In genomic region chr2:19785432-19785831, GRCh38 we compare ENCODE assay signal across 15 cellular contexts.
A peak's percentile ranks its signal among the peaks of the same experiment; 100 is the strongest.
DNase-seq lines count a peak whose midpoint lies in the region; ATAC-seq and TF ChIP-seq lines count a peak whose summit lies in the region.
"Had no signal": no experiment of that assay in that cellular context is flagged by ENCODE, and none has a peak within 500 bp of the region (broad histone marks: within the 10 kb centered on the region; RNA-seq: fewer than 3 reads in every experiment).

No MANE protein-coding gene starts in this region.

- no peak overlapping the region for H3K9ac ChIP-seq in fibroblast of lung (ENCODE audit: insufficient read depth, low read length)

- H3K9me3 ChIP-seq in fibroblast of lung (ENCODE audit: control insufficient read depth, insufficient read depth, low read depth, low read length) = no peaks in the 10 kb centered on the region
- H3K9me3 ChIP-seq in upper lobe of left lung = no peaks in the 10 kb centered on the region

- no peaks in the 10 kb centered on the region for H3K79me2 ChIP-seq in fibroblast of lung (ENCODE audit: control insufficient read depth, insufficient read depth, low read length)

- 86 to 88% methylated on average over 7 of the region's 7 CpGs for WGBS in upper lobe of left lung, 2 donors

- H3K4me1 Mint-ChIP-seq in osteocyte (ENCODE audit: unreplicated experiment) = peaks cover 29% of the 10 kb centered on the region
- H3K4me1 Mint-ChIP-seq in activated CD4-positive, alpha-beta memory T cell treated with anti-CD3 and anti-CD28 coated beads, Interleukin-2, amount 10 ng/mL, durations not matched to agents 7 days and 5 days = no peaks in the 10 kb centered on the region
- H3K4me1 Mint-ChIP-seq: activated naive CD8-positive, alpha-beta T cell treated with anti-CD3 and anti-CD28 coated beads, Interleukin-2, amount 10 ng/mL, durations not matched to agents 7 days and 5 days; central memory CD8-positive, alpha-beta T cell; stimulated activated naive CD8-positive, alpha-beta T cell treated with anti-CD3 and anti-CD28 coated beads, Interleukin-15, amount 100 ng/mL, for 72 hours had no signal

- no peak overlapping the region for H3K4me2 ChIP-seq in fibroblast of lung (ENCODE audit: extremely low read depth, insufficient read depth, low read length)

- TF ChIP-seq EP300 in upper lobe of left lung (IDR thresholded peaks at IDR 0.05) = no peak

- TF ChIP-seq POLR2A in upper lobe of left lung (IDR thresholded peaks at IDR 0.05) = no peak

- H3K9me3 Mint-ChIP-seq in osteocyte (ENCODE audit: unreplicated experiment) = no peaks in the 10 kb centered on the region
- H3K9me3 Mint-ChIP-seq in activated CD4-positive, alpha-beta memory T cell treated with anti-CD3 and anti-CD28 coated beads, Interleukin-2, amount 10 ng/mL, durations not matched to agents 7 days and 5 days = no peaks in the 10 kb centered on the region
- H3K9me3 Mint-ChIP-seq: activated naive CD8-positive, alpha-beta T cell treated with anti-CD3 and anti-CD28 coated beads, Interleukin-2, amount 10 ng/mL, durations not matched to agents 7 days and 5 days; central memory CD8-positive, alpha-beta T cell had no signal

- H3K36me3 ChIP-seq in fibroblast of lung (ENCODE audit: control insufficient read depth, insufficient read depth, low read length) (no peaks in the 10 kb centered on the region), upper lobe of left lung (no peaks in the 10 kb centered on the region)

- no peak overlapping the region for H3K4me3 ChIP-seq in fibroblast of lung (replicated peaks in 1 of 4; ENCODE audit: control extremely low read depth in 1 of 4, insufficient read depth in 1 of 4, low read depth in 3 of 4, low read length in 4 of 4)
- no peak overlapping the region for H3K4me3 ChIP-seq in upper lobe of left lung

- H2AFZ ChIP-seq in fibroblast of lung (ENCODE audit: low read length) = no peak overlapping the region

- H3K4me3 Mint-ChIP-seq in osteocyte (ENCODE audit: unreplicated experiment) = no peak overlapping the region
- no peak overlapping the region for H3K4me3 Mint-ChIP-seq in activated CD4-positive, alpha-beta memory T cell treated with anti-CD3 and anti-CD28 coated beads, Interleukin-2, amount 10 ng/mL, durations not matched to agents 7 days and 5 days
- H3K4me3 Mint-ChIP-seq: activated naive CD8-positive, alpha-beta T cell treated with anti-CD3 and anti-CD28 coated beads, Interleukin-2, amount 10 ng/mL, durations not matched to agents 7 days and 5 days; central memory CD8-positive, alpha-beta T cell; stimulated activated naive CD8-positive, alpha-beta T cell treated with anti-CD3 and anti-CD28 coated beads, Interleukin-15, amount 100 ng/mL, for 72 hours had no signal

- no peak overlapping the region for H3K27ac ChIP-seq in fibroblast of lung (ENCODE audit: insufficient read depth, low read length)
- H3K27ac ChIP-seq in upper lobe of left lung = no peak overlapping the region

- peak; percentile 60 for DNase-seq in EH (ENCODE audit: low read depth)
- DNase-seq in RPMI7951 (ENCODE audit: low read depth) = peak; percentile 46
- DNase-seq in fibroblast of lung (ENCODE audit: low read depth in 2 of 2) = peak; percentile 55 to 88
- DNase-seq in osteocyte (ENCODE audit: extremely low spot score, unreplicated experiment) = no peak
- DNase-seq in upper lobe of left lung = no peak
- no peak for DNase-seq in activated CD4-positive, alpha-beta T cell treated with anti-CD3 and anti-CD28 coated beads, Interleukin-2, amount 50 U/mL, for 48 hours
- no peak for DNase-seq in activated CD4-positive, alpha-beta memory T cell treated with anti-CD3 and anti-CD28 coated beads, Interleukin-2, amount 10 ng/mL, durations not matched to agents 7 days and 5 days
- DNase-seq: activated CD4-positive, alpha-beta T cell treated with anti-CD3 and anti-CD28 coated beads for 1 hour; activated naive CD8-positive, alpha-beta T cell treated with anti-CD3 and anti-CD28 coated beads, Interleukin-2, amount 10 ng/mL, durations not matched to agents 7 days and 5 days; kidney glomerular epithelial cell; SHP77; stimulated activated naive CD8-positive, alpha-beta T cell treated with anti-CD3 and anti-CD28 coated beads, Interleukin-15, amount 100 ng/mL, for 72 hours; T-helper 9 cell had no signal

- CTCF ChIA-PET in activated CD4-positive, alpha-beta memory T cell treated with anti-CD3 and anti-CD28 coated beads, Interleukin-2, amount 10 ng/mL, durations not matched to agents 7 days and 5 days (lab: Charles Lee) = no interaction called here

- TF ChIP-seq CTCF in fibroblast of lung (conservative IDR thresholded peaks at IDR 0.05 in 1 of 2, IDR thresholded peaks at IDR 0.05 in 1 of 2; ENCODE audit: low read depth in 1 of 2, low read length in 2 of 2) = no peak
- TF ChIP-seq CTCF in osteocyte (IDR thresholded peaks at IDR 0.05) = no peak
- no peak for TF ChIP-seq CTCF in upper lobe of left lung (IDR thresholded peaks at IDR 0.05)

- H3K4me1 ChIP-seq in fibroblast of lung (ENCODE audit: control insufficient read depth, extremely low read depth, insufficient read depth, low read length) (peaks cover 7% of the 10 kb centered on the region), upper lobe of left lung (no peaks in the 10 kb centered on the region)

- H4K20me1 ChIP-seq in fibroblast of lung (ENCODE audit: control insufficient read depth, extremely low read depth, insufficient read depth, low read length) = no peaks in the 10 kb centered on the region

- H3K27me3 ChIP-seq in fibroblast of lung (ENCODE audit: control insufficient read depth, insufficient read depth, low read length) (no peaks in the 10 kb centered on the region), upper lobe of left lung (no peaks in the 10 kb centered on the region)

- H3K27me3 Mint-ChIP-seq in osteocyte (ENCODE audit: unreplicated experiment) = no peaks in the 10 kb centered on the region
- H3K27me3 Mint-ChIP-seq in activated CD4-positive, alpha-beta memory T cell treated with anti-CD3 and anti-CD28 coated beads, Interleukin-2, amount 10 ng/mL, durations not matched to agents 7 days and 5 days = no peaks in the 10 kb centered on the region

- peak overlapping the region; percentile 71 for H3K27ac Mint-ChIP-seq in osteocyte (ENCODE audit: unreplicated experiment)
- H3K27ac Mint-ChIP-seq in activated CD4-positive, alpha-beta memory T cell treated with anti-CD3 and anti-CD28 coated beads, Interleukin-2, amount 10 ng/mL, durations not matched to agents 7 days and 5 days = no peak overlapping the region
- H3K27ac Mint-ChIP-seq: activated naive CD8-positive, alpha-beta T cell treated with anti-CD3 and anti-CD28 coated beads, Interleukin-2, amount 10 ng/mL, durations not matched to agents 7 days and 5 days; stimulated activated naive CD8-positive, alpha-beta T cell treated with anti-CD3 and anti-CD28 coated beads, Interleukin-15, amount 100 ng/mL, for 72 hours had no signal

- H3K36me3 Mint-ChIP-seq in osteocyte (ENCODE audit: unreplicated experiment) = no peaks in the 10 kb centered on the region
- no peaks in the 10 kb centered on the region for H3K36me3 Mint-ChIP-seq in activated CD4-positive, alpha-beta memory T cell treated with anti-CD3 and anti-CD28 coated beads, Interleukin-2, amount 10 ng/mL, durations not matched to agents 7 days and 5 days (ENCODE audit: low read depth)
- H3K36me3 Mint-ChIP-seq: activated naive CD8-positive, alpha-beta T cell treated with anti-CD3 and anti-CD28 coated beads, Interleukin-2, amount 10 ng/mL, durations not matched to agents 7 days and 5 days had no signal

- ATAC-seq in upper lobe of left lung (ENCODE audit: low FRiP score in 2 of 2) (no peak), GM19351 (IDR thresholded peaks at IDR 0.05; ENCODE audit: unreplicated experiment) (no peak)
- ATAC-seq: stimulated activated naive CD8-positive, alpha-beta T cell treated with anti-CD3 and anti-CD28 coated beads, Interleukin-15, amount 100 ng/mL, for 72 hours had no signal

- POLR2A ChIA-PET in activated CD4-positive, alpha-beta memory T cell treated with anti-CD3 and anti-CD28 coated beads, Interleukin-2, amount 10 ng/mL, durations not matched to agents 7 days and 5 days (lab: Charles Lee) = no interaction called here

Comparison
In these comparisons a context has a peak if more than half of its experiments do, and no peak if none do; other contexts are left out.
1. DNase-seq: peak in EH (single experiment), RPMI7951 (single experiment) and fibroblast of lung (2 of 2); none in osteocyte (single experiment), upper lobe of left lung (0 of 2), activated CD4-positive, alpha-beta T cell treated with anti-CD3 and anti-CD28 coated beads, Interleukin-2, amount 50 U/mL, for 48 hours (0 of 2) and activated CD4-positive, alpha-beta memory T cell treated with anti-CD3 and anti-CD28 coated beads, Interleukin-2, amount 10 ng/mL, durations not matched to agents 7 days and 5 days (single experiment).